22 cellular contexts compared by ENCODE assay signal in genomic region chr5:5304361-5305035, GRCh38.
A peak's percentile ranks its signal among the peaks of the same experiment; 100 is the strongest.
DNase-seq lines count a peak whose midpoint lies in the region; ATAC-seq and TF ChIP-seq lines count a peak whose summit lies in the region.
"Had no signal": no experiment of that assay in that cellular context is flagged by ENCODE, and none has a peak within 500 bp of the region (broad histone marks: within the 10 kb centered on the region; RNA-seq: fewer than 3 reads in every experiment).

No MANE protein-coding gene starts in this region.

- CTCF ChIA-PET in A673 (lab: Charles Lee), result no interaction called here

- no peak overlapping the region for H3K9ac ChIP-seq in GM23248

- no peaks in the 10 kb centered on the region for H3K9me3 ChIP-seq in A673 (ENCODE audit: low read depth, low read length, poor library complexity, severe bottlenecking)
- no peaks in the 10 kb centered on the region for H3K9me3 ChIP-seq in GM23248 (ENCODE audit: low read depth)
- H3K9me3 ChIP-seq in RWPE2 (ENCODE audit: severe bottlenecking), result no peaks in the 10 kb centered on the region
- peaks cover 0 to 16% of the 10 kb centered on the region in 2 donors for H3K9me3 ChIP-seq in ascending aorta
- H3K9me3 ChIP-seq in uterus, result no peaks in the 10 kb centered on the region
- H3K9me3 ChIP-seq: Caco-2 had no signal

- H4K20me1 ChIP-seq in GM23248 (ENCODE audit: insufficient read depth), result no peaks in the 10 kb centered on the region

- intact Hi-C loops in A673 (cut with micrococcal nuclease; ENCODE audit: unreplicated experiment), result no loop called here
- intact Hi-C loops in head of caudate nucleus (cut with DNase I), result no loop called here
- intact Hi-C loops in ascending aorta (cut with DNase I), result no loop called here
- intact Hi-C loops in uterus (cut with DNase I; ENCODE audit: low total_unique reads), result no loop called here

- WGBS in GM23248 (ENCODE audit: low coverage in 1 of 2, low lambda C conversion rate in 2 of 2, missing lambda C conversion rate in 2 of 2), 2 experiments, result 12 to 14% methylated on average over 10 of the region's 10 CpGs

- in situ Hi-C loops in GM23248 (cut with MboI), result no loop called here

- BruUV-seq in A673 (replicated peaks; lab: Mats Ljungman, UMichigan), result no TSS peak

- H3K36me3 ChIP-seq in A673 (ENCODE audit: insufficient read depth, low read length, poor library complexity, severe bottlenecking), result no peaks in the 10 kb centered on the region
- no peaks in the 10 kb centered on the region for H3K36me3 ChIP-seq in GM23248 (ENCODE audit: low read depth)
- no peaks in the 10 kb centered on the region for H3K36me3 ChIP-seq in RWPE2 (ENCODE audit: low read depth)
- no peaks in the 10 kb centered on the region for H3K36me3 ChIP-seq in ascending aorta
- H3K36me3 ChIP-seq in uterus, result no peaks in the 10 kb centered on the region
- H3K36me3 ChIP-seq: heart left ventricle, sigmoid colon, thoracic aorta had no signal

- H3K27ac ChIP-seq in A673 (ENCODE audit: low read depth, low read length, poor library complexity, severe bottlenecking) (no peak overlapping the region), GM23248 (no peak overlapping the region), RWPE2 (ENCODE audit: poor library complexity, severe bottlenecking) (no peak overlapping the region), ascending aorta (no peak overlapping the region), uterus (no peak overlapping the region)
- H3K27ac ChIP-seq: heart left ventricle, sigmoid colon, SK-N-MC, thoracic aorta had no signal

- peak; percentile 73 for ATAC-seq in RWPE2 (ENCODE audit: low read depth)
- ATAC-seq: activated naive CD4-positive, alpha-beta T cell treated with anti-CD3 and anti-CD28 coated beads, Interleukin-2, amount 50 U/mL, for 72 hours had no signal

- no peaks in the 10 kb centered on the region for H3F3A ChIP-seq in GM23248 (ENCODE audit: insufficient read depth)

- H2AFZ ChIP-seq in GM23248, result no peak overlapping the region

- H3K4me2 ChIP-seq in GM23248 (ENCODE audit: unreplicated experiment), result no peak overlapping the region

- TF ChIP-seq POLR2A in uterus (IDR thresholded peaks at IDR 0.05), result no peak

- no peaks in the 10 kb centered on the region for H3K79me2 ChIP-seq in GM23248 (ENCODE audit: insufficient read depth)

- H3K4me1 ChIP-seq in A673 (ENCODE audit: insufficient read depth, low read length, poor library complexity, severe bottlenecking) (peaks cover 14% of the 10 kb centered on the region), GM23248 (ENCODE audit: insufficient read depth) (peaks cover 14% of the 10 kb centered on the region), RWPE2 (ENCODE audit: insufficient read depth, poor library complexity, severe bottlenecking) (peaks cover 8% of the 10 kb centered on the region), ascending aorta (no peaks in the 10 kb centered on the region), uterus (no peaks in the 10 kb centered on the region)
- H3K4me1 ChIP-seq: heart left ventricle, sigmoid colon had no signal

- POLR2A ChIA-PET in A673 (lab: Charles Lee; ENCODE audit: low non-redundant PET), result no interaction called here

- H3K9me2 ChIP-seq in GM23248 (ENCODE audit: insufficient read depth), result no peaks in the 10 kb centered on the region

- H3K27me3 ChIP-seq in A673 (replicated peaks; ENCODE audit: insufficient read depth, low read depth, low read length, poor library complexity) (no peaks in the 10 kb centered on the region), GM23248 (replicated peaks; ENCODE audit: insufficient read depth) (peaks cover 14% of the 10 kb centered on the region; the same call in 1 of the 2 replicates), RWPE2 (ENCODE audit: insufficient read depth, poor library complexity, severe bottlenecking) (no peaks in the 10 kb centered on the region), ascending aorta (no peaks in the 10 kb centered on the region), uterus (no peaks in the 10 kb centered on the region)
- H3K27me3 ChIP-seq: sigmoid colon had no signal

- TF ChIP-seq CTCF in A673 (conservative IDR thresholded peaks at IDR 0.05; ENCODE audit: low read depth, low read length) (no peak), RWPE2 (IDR thresholded peaks at IDR 0.05; ENCODE audit: poor library complexity, severe bottlenecking) (no peak), ascending aorta (IDR thresholded peaks at IDR 0.05) (no peak), uterus (IDR thresholded peaks at IDR 0.05) (no peak)

- no peak overlapping the region for H3K4me3 ChIP-seq in A673 (ENCODE audit: low read depth, low read length, poor library complexity, severe bottlenecking)
- no peak overlapping the region for H3K4me3 ChIP-seq in GM23248
- no peak overlapping the region for H3K4me3 ChIP-seq in RWPE2 (ENCODE audit: severe bottlenecking)
- no peak overlapping the region for H3K4me3 ChIP-seq in ascending aorta
- H3K4me3 ChIP-seq in uterus, result no peak overlapping the region
- H3K4me3 ChIP-seq: heart left ventricle, sigmoid colon, SK-N-MC, thoracic aorta had no signal

- DNase-seq in A673 (ENCODE audit: low spot score), result peak; percentile 51
- peak; percentile 36 for DNase-seq in GM23248
- DNase-seq in RWPE2 (ENCODE audit: low spot score), result no peak
- DNase-seq in head of caudate nucleus, result peak in 35 of 42 donors; percentile 17 to 82 (median 52)
- no peak for DNase-seq in ascending aorta (ENCODE audit: low spot score in 2 of 2)
- no peak for DNase-seq in DMS 273 (lab: John Stamatoyannopoulos, UW; ENCODE audit: unreplicated experiment)
- no peak for DNase-seq in RKO (ENCODE audit: low spot score)
- no peak for DNase-seq in uterus
- DNase-seq: activated CD4-positive, alpha-beta T cell treated with anti-CD3 and anti-CD28 coated beads, Interleukin-2, amount 50 U/mL, for 1 hour; activated T-cell treated with anti-CD3 and anti-CD28 coated beads, Interleukin-2, amount 50 U/mL, for 24 hours; heart left ventricle; mesendoderm; MV-4-11; NCI-H345; sigmoid colon; stimulated activated CD4-positive, alpha-beta T cell treated with anti-CD3 and anti-CD28 coated beads, Interleukin-4, amount 100 ng/mL, for 24 hours; stimulated activated CD8-positive, alpha-beta memory T cell treated with anti-CD3 and anti-CD28 coated beads, Interleukin-4, amount 100 ng/mL, for 48 hours; T1000 had no signal

Comparison
In these comparisons a context has a peak if more than half of its experiments do, and no peak if none do; other contexts are left out.
1. DNase-seq: peak in A673 (single experiment), GM23248 (single experiment) and head of caudate nucleus (35 of 42); none in RWPE2 (single experiment), ascending aorta (0 of 2), DMS 273 (single experiment), RKO (single experiment) and uterus (0 of 2).